In genomic region chr5:35823347-35823875, GRCh38 we compare ENCODE assay signal across 28 cellular contexts. TPM values are rescaled to one million over a fixed set of nuclear protein-coding genes. Genes with fewer than 3 reads are reported as not detected.
A peak's percentile ranks its signal among the peaks of the same experiment; 100 is the strongest.
DNase-seq lines count a peak whose midpoint lies in the region; ATAC-seq lines count a peak whose summit lies in the region.
"Had no signal": no experiment of that assay in that cellular context is flagged by ENCODE, and none has a peak within 500 bp of the region (broad histone marks: within the 10 kb centered on the region; RNA-seq: fewer than 3 reads in every experiment).

No MANE protein-coding gene starts in this region.

- H3K27ac ChIP-seq in CD8-positive, alpha-beta memory T cell (ENCODE audit: low read depth, low read length) = no peak overlapping the region
- H3K27ac ChIP-seq: left lung, neural progenitor cell, pancreas, VCaP had no signal

- no peaks in the 10 kb centered on the region for H3K27me3 ChIP-seq in CD8-positive, alpha-beta memory T cell (ENCODE audit: insufficient read depth, low read length, poor library complexity, severe bottlenecking)
- H3K27me3 ChIP-seq: left lung, neural progenitor cell, pancreas had no signal

- H3K4me1 Mint-ChIP-seq in activated CD8-positive, alpha-beta memory T cell treated with anti-CD3 and anti-CD28 coated beads, Interleukin-2, amount 10 ng/mL, durations not matched to agents 7 days and 5 days = peaks cover 96% of the 10 kb centered on the region
- H3K4me1 Mint-ChIP-seq in CD8-positive, alpha-beta memory T cell = peaks cover 0 to 100% (median 98%) of the 10 kb centered on the region in 3 donors
- peaks cover 84% of the 10 kb centered on the region for H3K4me1 Mint-ChIP-seq in activated T-helper 2 cell treated with anti-CD3 and anti-CD28 coated beads, Interferon-gamma antibody, Interleukin-2, Interleukin-4, amounts not matched to agents 10 μg/mL and 5 μg/mL and 100 μg/mL, durations not matched to agents 14 hours and 24 hours and 36 hours (ENCODE audit: low read depth)
- H3K4me1 Mint-ChIP-seq in stimulated activated effector memory CD8-positive, alpha-beta T cell treated with anti-CD3 and anti-CD28 coated beads, Interleukin-12 subunit alpha, Interleukin-12 subunit beta, amount 100 ng/mL, for 72 hours = peaks cover 89% of the 10 kb centered on the region
- H3K4me1 Mint-ChIP-seq: memory B cell, neural progenitor cell had no signal

- peaks cover 2% of the 10 kb centered on the region for H3K36me3 Mint-ChIP-seq in activated CD8-positive, alpha-beta memory T cell treated with anti-CD3 and anti-CD28 coated beads, Interleukin-2, amount 10 ng/mL, durations not matched to agents 7 days and 5 days
- peaks cover 0 to 12% (median 7%) of the 10 kb centered on the region in 3 donors for H3K36me3 Mint-ChIP-seq in CD8-positive, alpha-beta memory T cell
- H3K36me3 Mint-ChIP-seq in activated T-helper 2 cell treated with anti-CD3 and anti-CD28 coated beads, Interferon-gamma antibody, Interleukin-2, Interleukin-4, amounts not matched to agents 10 μg/mL and 5 μg/mL and 100 μg/mL, durations not matched to agents 14 hours and 24 hours and 36 hours (ENCODE audit: low read depth) = peaks cover 12% of the 10 kb centered on the region
- no peaks in the 10 kb centered on the region for H3K36me3 Mint-ChIP-seq in stimulated activated effector memory CD8-positive, alpha-beta T cell treated with anti-CD3 and anti-CD28 coated beads, Interleukin-12 subunit alpha, Interleukin-12 subunit beta, amount 100 ng/mL, for 72 hours
- H3K36me3 Mint-ChIP-seq: memory B cell; neural progenitor cell; stimulated activated naive B cell treated with anti-CD40 and anti-IgM and Interleukin-4, amounts not matched to agents 10 μg/mL and 1 μg/mL and 100 μg/mL, for 72 hours had no signal

- POLR2A ChIA-PET in CD8-positive, alpha-beta memory T cell (lab: Charles Lee) = interaction anchor here (0.6 to 6.5 kb wide), 12 partner anchors 8 to 169 kb away, joined by 3 to 125 read pairs (median 10); partner anchors contain the start of gene IL7R

- no peak overlapping the region for H3K4me3 Mint-ChIP-seq in activated CD8-positive, alpha-beta memory T cell treated with anti-CD3 and anti-CD28 coated beads, Interleukin-2, amount 10 ng/mL, durations not matched to agents 7 days and 5 days
- H3K4me3 Mint-ChIP-seq in CD8-positive, alpha-beta memory T cell = peak overlapping the region; percentile 3 to 79 (median 72)
- H3K4me3 Mint-ChIP-seq in activated T-helper 2 cell treated with anti-CD3 and anti-CD28 coated beads, Interferon-gamma antibody, Interleukin-2, Interleukin-4, amounts not matched to agents 10 μg/mL and 5 μg/mL and 100 μg/mL, durations not matched to agents 14 hours and 24 hours and 36 hours (ENCODE audit: low read depth) = no peak overlapping the region
- H3K4me3 Mint-ChIP-seq in stimulated activated effector memory CD8-positive, alpha-beta T cell treated with anti-CD3 and anti-CD28 coated beads, Interleukin-12 subunit alpha, Interleukin-12 subunit beta, amount 100 ng/mL, for 72 hours = peak overlapping the region; percentile 43
- H3K4me3 Mint-ChIP-seq: HFFc6; memory B cell; neural progenitor cell; stimulated activated naive B cell treated with anti-CD40 and anti-IgM and Interleukin-4, amounts not matched to agents 10 μg/mL and 1 μg/mL and 100 μg/mL, for 72 hours had no signal

- H3K9me3 Mint-ChIP-seq in activated CD8-positive, alpha-beta memory T cell treated with anti-CD3 and anti-CD28 coated beads, Interleukin-2, amount 10 ng/mL, durations not matched to agents 7 days and 5 days (ENCODE audit: low read depth) = no peaks in the 10 kb centered on the region
- no peaks in the 10 kb centered on the region for H3K9me3 Mint-ChIP-seq in CD8-positive, alpha-beta memory T cell
- H3K9me3 Mint-ChIP-seq in activated T-helper 2 cell treated with anti-CD3 and anti-CD28 coated beads, Interferon-gamma antibody, Interleukin-2, Interleukin-4, amounts not matched to agents 10 μg/mL and 5 μg/mL and 100 μg/mL, durations not matched to agents 14 hours and 24 hours and 36 hours = peaks cover 5% of the 10 kb centered on the region
- H3K9me3 Mint-ChIP-seq in stimulated activated effector memory CD8-positive, alpha-beta T cell treated with anti-CD3 and anti-CD28 coated beads, Interleukin-12 subunit alpha, Interleukin-12 subunit beta, amount 100 ng/mL, for 72 hours = peaks cover 6% of the 10 kb centered on the region
- H3K9me3 Mint-ChIP-seq: HFFc6, memory B cell, neural progenitor cell had no signal

- no peak for DNase-seq in activated CD8-positive, alpha-beta memory T cell treated with anti-CD3 and anti-CD28 coated beads, Interleukin-2, amount 10 ng/mL, durations not matched to agents 7 days and 5 days
- DNase-seq in activated CD8-positive, alpha-beta memory T cell treated with anti-CD3 and anti-CD28 coated beads, Interleukin-2, amount 50 U/mL, for 4 hours = no peak
- no peak for DNase-seq in CD8-positive, alpha-beta memory T cell
- DNase-seq in activated T-helper 2 cell treated with anti-CD3 and anti-CD28 coated beads, Interferon-gamma antibody, Interleukin-2, Interleukin-4, amounts not matched to agents 10 μg/mL and 5 μg/mL and 100 μg/mL, durations not matched to agents 14 hours and 24 hours and 36 hours (ENCODE audit: low spot score) = no peak
- DNase-seq in stimulated activated effector memory CD8-positive, alpha-beta T cell treated with anti-CD3 and anti-CD28 coated beads, Interleukin-12 subunit alpha, Interleukin-12 subunit beta, amount 100 ng/mL, for 72 hours (ENCODE audit: low spot score in 2 of 2) = peak in 1 of 2 donors; percentile 52
- DNase-seq: DMS153; foreskin fibroblast; HFFc6; Kasumi-1; left lung; NCI-H1417 treated with DMSO at 0.1 percent for 48 hours; NCI-H2081; NCI-H2227 treated with DMSO at 0.1 percent for 48 hours; NCI-H526; NK-92 treated with Interleukin-12 subunit alpha and Interleukin-12 subunit beta, amount 100 ng/mL, for 24 hours; pancreas; PC-3; retina; SK-N-SH; stimulated activated naive B cell treated with anti-CD40 and anti-IgM and Interleukin-4, amounts not matched to agents 10 μg/mL and 1 μg/mL and 100 μg/mL, for 72 hours had no signal

- H3K4me3 ChIP-seq in CD8-positive, alpha-beta memory T cell (ENCODE audit: low read length) = no peak overlapping the region
- H3K4me3 ChIP-seq: left lung, neural progenitor cell, pancreas had no signal

- no peaks in the 10 kb centered on the region for H3K27me3 Mint-ChIP-seq in activated CD8-positive, alpha-beta memory T cell treated with anti-CD3 and anti-CD28 coated beads, Interleukin-2, amount 10 ng/mL, durations not matched to agents 7 days and 5 days
- H3K27me3 Mint-ChIP-seq in CD8-positive, alpha-beta memory T cell = no peaks in the 10 kb centered on the region
- no peaks in the 10 kb centered on the region for H3K27me3 Mint-ChIP-seq in activated T-helper 2 cell treated with anti-CD3 and anti-CD28 coated beads, Interferon-gamma antibody, Interleukin-2, Interleukin-4, amounts not matched to agents 10 μg/mL and 5 μg/mL and 100 μg/mL, durations not matched to agents 14 hours and 24 hours and 36 hours (ENCODE audit: low read depth)
- H3K27me3 Mint-ChIP-seq: stimulated activated naive B cell treated with anti-CD40 and anti-IgM and Interleukin-4, amounts not matched to agents 10 μg/mL and 1 μg/mL and 100 μg/mL, for 72 hours had no signal

- CTCF ChIA-PET in activated CD8-positive, alpha-beta memory T cell treated with anti-CD3 and anti-CD28 coated beads, Interleukin-2, amount 10 ng/mL, durations not matched to agents 7 days and 5 days (lab: Charles Lee) = interaction anchor here (0.9 to 3.7 kb wide), 17 partner anchors 7 to 206 kb away, joined by 3 to 14 read pairs (median 4); partner anchors contain the start of gene SPEF2
- CTCF ChIA-PET in CD8-positive, alpha-beta memory T cell (lab: Charles Lee) = interaction anchor here (0.9 to 10.3 kb wide), 11 partner anchors 9 to 174 kb away, joined by 3 to 165 read pairs (median 4); partner anchors contain the start of gene IL7R

- peak overlapping the region; percentile 38 for H3K27ac Mint-ChIP-seq in activated CD8-positive, alpha-beta memory T cell treated with anti-CD3 and anti-CD28 coated beads, Interleukin-2, amount 10 ng/mL, durations not matched to agents 7 days and 5 days
- H3K27ac Mint-ChIP-seq in CD8-positive, alpha-beta memory T cell = peak overlapping the region; percentile 88 to 97 (median 93)
- peak overlapping the region; percentile 31 for H3K27ac Mint-ChIP-seq in activated T-helper 2 cell treated with anti-CD3 and anti-CD28 coated beads, Interferon-gamma antibody, Interleukin-2, Interleukin-4, amounts not matched to agents 10 μg/mL and 5 μg/mL and 100 μg/mL, durations not matched to agents 14 hours and 24 hours and 36 hours
- peak overlapping the region; percentile 78 for H3K27ac Mint-ChIP-seq in stimulated activated effector memory CD8-positive, alpha-beta T cell treated with anti-CD3 and anti-CD28 coated beads, Interleukin-12 subunit alpha, Interleukin-12 subunit beta, amount 100 ng/mL, for 72 hours
- H3K27ac Mint-ChIP-seq: HFFc6; memory B cell; neural progenitor cell; stimulated activated naive B cell treated with anti-CD40 and anti-IgM and Interleukin-4, amounts not matched to agents 10 μg/mL and 1 μg/mL and 100 μg/mL, for 72 hours had no signal

- intact Hi-C loops in activated T-helper 2 cell treated with anti-CD3 and anti-CD28 coated beads, Interferon-gamma antibody, Interleukin-2, Interleukin-4, amounts not matched to agents 10 μg/mL and 5 μg/mL and 100 μg/mL, durations not matched to agents 14 hours and 24 hours and 36 hours (cut with micrococcal nuclease) = no loop called here

- peak; percentile 41 for ATAC-seq in activated CD8-positive, alpha-beta memory T cell treated with anti-CD3 and anti-CD28 coated beads, Interleukin-2, amount 10 ng/mL, durations not matched to agents 7 days and 5 days
- ATAC-seq in stimulated activated effector memory CD8-positive, alpha-beta T cell treated with anti-CD3 and anti-CD28 coated beads, Interleukin-12 subunit alpha, Interleukin-12 subunit beta, amount 100 ng/mL, for 72 hours = peak; percentile 58
- ATAC-seq in HG03025 (IDR thresholded peaks at IDR 0.05; ENCODE audit: low FRiP score, unreplicated experiment) = no peak
- no peak for ATAC-seq in GM19023 (IDR thresholded peaks at IDR 0.05; ENCODE audit: unreplicated experiment)
- ATAC-seq: esophagus mucosa; left lung; pancreas; PC-3; Right ventricle myocardium inferior; stimulated activated naive B cell treated with anti-CD40 and anti-IgM and Interleukin-4, amounts not matched to agents 10 μg/mL and 1 μg/mL and 100 μg/mL, for 72 hours had no signal

- peaks cover 96% of the 10 kb centered on the region for H3K4me1 ChIP-seq in CD8-positive, alpha-beta memory T cell (ENCODE audit: insufficient read depth, low read length)
- H3K4me1 ChIP-seq: neural progenitor cell, pancreas had no signal

- H3K36me3 ChIP-seq in CD8-positive, alpha-beta memory T cell (ENCODE audit: insufficient read depth, low read length) = no peaks in the 10 kb centered on the region
- H3K36me3 ChIP-seq: left lung, neural progenitor cell, pancreas had no signal

- H3K9me3 ChIP-seq in CD8-positive, alpha-beta memory T cell (ENCODE audit: low read length) = no peaks in the 10 kb centered on the region
- H3K9me3 ChIP-seq: left lung, pancreas, SK-N-SH had no signal

RNA-seq across cellular contexts. Expression of gene IL7R, which starts 33.3 kb away (rescaled TPM):
- total RNA-seq in activated CD8-positive, alpha-beta memory T cell treated with anti-CD3 and anti-CD28 coated beads, Interleukin-2, amount 10 ng/mL, durations not matched to agents 7 days and 5 days = 10 to 100 TPM; 10.4 to 30.7 TPM
- total RNA-seq in CD8-positive, alpha-beta memory T cell = 100 to 1,000 TPM; 272 to 289 TPM
- polyA plus RNA-seq in CD8-positive, alpha-beta memory T cell = 761 TPM
- 60.9 and 66.9 TPM in 2 replicates for total RNA-seq in activated T-helper 2 cell treated with anti-CD3 and anti-CD28 coated beads, Interferon-gamma antibody, Interleukin-2, Interleukin-4, amounts not matched to agents 10 μg/mL and 5 μg/mL and 100 μg/mL, durations not matched to agents 14 hours and 24 hours and 36 hours
- total RNA-seq: H1 had no signal
- polyA plus RNA-seq: H1 had no signal

Comparison
In these comparisons a context has a peak if more than half of its experiments do, and no peak if none do; other contexts are left out.
1. ATAC-seq: peak in activated CD8-positive, alpha-beta memory T cell treated with anti-CD3 and anti-CD28 coated beads, Interleukin-2, amount 10 ng/mL, durations not matched to agents 7 days and 5 days (single experiment) and stimulated activated effector memory CD8-positive, alpha-beta T cell treated with anti-CD3 and anti-CD28 coated beads, Interleukin-12 subunit alpha, Interleukin-12 subunit beta, amount 100 ng/mL, for 72 hours (single experiment); none in HG03025 (single experiment) and GM19023 (single experiment).
2. H3K27ac Mint-ChIP-seq: peak in every context shown above with its lines; median percentile 93 in CD8-positive, alpha-beta memory T cell; 78 in stimulated activated effector memory CD8-positive, alpha-beta T cell treated with anti-CD3 and anti-CD28 coated beads, Interleukin-12 subunit alpha, Interleukin-12 subunit beta, amount 100 ng/mL, for 72 hours; 38 in activated CD8-positive, alpha-beta memory T cell treated with anti-CD3 and anti-CD28 coated beads, Interleukin-2, amount 10 ng/mL, durations not matched to agents 7 days and 5 days; 31 in activated T-helper 2 cell treated with anti-CD3 and anti-CD28 coated beads, Interferon-gamma antibody, Interleukin-2, Interleukin-4, amounts not matched to agents 10 μg/mL and 5 μg/mL and 100 μg/mL, durations not matched to agents 14 hours and 24 hours and 36 hours.
3. H3K4me3 Mint-ChIP-seq: peak in CD8-positive, alpha-beta memory T cell (7 of 7) and stimulated activated effector memory CD8-positive, alpha-beta T cell treated with anti-CD3 and anti-CD28 coated beads, Interleukin-12 subunit alpha, Interleukin-12 subunit beta, amount 100 ng/mL, for 72 hours (single experiment); none in activated CD8-positive, alpha-beta memory T cell treated with anti-CD3 and anti-CD28 coated beads, Interleukin-2, amount 10 ng/mL, durations not matched to agents 7 days and 5 days (single experiment) and activated T-helper 2 cell treated with anti-CD3 and anti-CD28 coated beads, Interferon-gamma antibody, Interleukin-2, Interleukin-4, amounts not matched to agents 10 μg/mL and 5 μg/mL and 100 μg/mL, durations not matched to agents 14 hours and 24 hours and 36 hours (single experiment).